In genomic region chr11:74676596-74676995, GRCh38 we compare ENCODE assay signal across 1 cellular context.
TF ChIP-seq lines count a peak whose summit lies in the region.

No MANE protein-coding gene starts in this region.

TF ChIP-seq in IMR-90, 13 proteins besides CTCF, POLR2A, EP300 and RAD21:
- no peak for TF ChIP-seq ELK1 (IDR thresholded peaks at IDR 0.05; ENCODE audit: borderline replicate concordance, low read depth, low read length)
- no peak for TF ChIP-seq CEBPB (IDR thresholded peaks at IDR 0.05; ENCODE audit: low read depth, low read length)
- TF ChIP-seq RCOR1 (IDR thresholded peaks at IDR 0.05; ENCODE audit: insufficient replicate concordance, low read length) = no peak
- TF ChIP-seq RFX5 (IDR thresholded peaks at IDR 0.05; ENCODE audit: low read depth, low read length) = no peak
